ENCODE assay signal across 21 cellular contexts in genomic region chr13:59747529-59747928, GRCh38.
DNase-seq lines count a peak whose midpoint lies in the region; ATAC-seq, FAIRE-seq and TF ChIP-seq lines count a peak whose summit lies in the region.
"Had no signal": no experiment of that assay in that cellular context is flagged by ENCODE, and none has a peak within 500 bp of the region (broad histone marks: within the 10 kb centered on the region; RNA-seq: fewer than 3 reads in every experiment).

No MANE protein-coding gene starts in this region.

- in situ Hi-C loops in brain microvascular endothelial cell (cut with HindIII; ENCODE audit: low pct_ligation_motif_present, low sequenced_read_pairs): no loop called here

- no peak for FAIRE-seq in RCC 7860 (lab: Jason Lieb, UNC)

- H3K27ac ChIP-seq in brain microvascular endothelial cell: no peak overlapping the region
- H3K27ac ChIP-seq: body of pancreas, dorsolateral prefrontal cortex, psoas muscle, thoracic aorta had no signal

- no peaks in the 10 kb centered on the region for H3K9me3 ChIP-seq in BE2C
- H3K9me3 ChIP-seq: body of pancreas, psoas muscle, thoracic aorta had no signal

- H3K27me3 ChIP-seq in BE2C (no peaks in the 10 kb centered on the region), brain microvascular endothelial cell (replicated peaks) (no peaks in the 10 kb centered on the region)
- H3K27me3 ChIP-seq: body of pancreas, dorsolateral prefrontal cortex had no signal

- peaks cover 10% of the 10 kb centered on the region for H3K4me1 ChIP-seq in BE2C
- H3K4me1 ChIP-seq: psoas muscle had no signal

- no peak for DNase-seq in BE2C
- peak; percentile 6 for DNase-seq in HT1080 (ENCODE audit: low read depth)
- DNase-seq in UCSD-AML1 (lab: John Stamatoyannopoulos, UW; ENCODE audit: unreplicated experiment): peak; percentile 6
- DNase-seq in midbrain (lab: John Stamatoyannopoulos, UW): no peak
- DNase-seq in brain microvascular endothelial cell: no peak
- no peak for DNase-seq in RCC 7860 (ENCODE audit: low spot score)
- DNase-seq: activated naive CD4-positive, alpha-beta T cell treated with Interleukin-2 at 50 U/mL for 16 hours; AML-193; body of pancreas; DMS153; dorsolateral prefrontal cortex; hippocampal formation; naive B cell; NCI-H2081 treated with DMSO at 0.1 percent for 48 hours; NCI-H774; psoas muscle; SIG-M5 had no signal

- no peaks in the 10 kb centered on the region for H3K36me3 ChIP-seq in BE2C
- H3K36me3 ChIP-seq in brain microvascular endothelial cell (replicated peaks): no peaks in the 10 kb centered on the region
- H3K36me3 ChIP-seq: thoracic aorta had no signal

- TF ChIP-seq CTCF in BE2C (IDR thresholded peaks at IDR 0.05; ENCODE audit: low read depth, low read length) (peak; percentile 30; the same call in 1 of the 2 replicates), brain microvascular endothelial cell (IDR thresholded peaks at IDR 0.05; ENCODE audit: low read depth, low read length, missing control alignments) (no peak)

- ATAC-seq in GM18861 (IDR thresholded peaks at IDR 0.05; ENCODE audit: unreplicated experiment) (peak; percentile 35), HG03460 (IDR thresholded peaks at IDR 0.05; ENCODE audit: unreplicated experiment) (no peak)
- ATAC-seq: body of pancreas, left lobe of liver, psoas muscle had no signal

- H3K4me3 ChIP-seq in BE2C (ENCODE audit: low read depth, low read length) (no peak overlapping the region), brain microvascular endothelial cell (ENCODE audit: low read depth, low read length) (no peak overlapping the region)
- H3K4me3 ChIP-seq: body of pancreas, dorsolateral prefrontal cortex, psoas muscle, thoracic aorta had no signal

Comparison
In these comparisons a context has a peak if more than half of its experiments do, and no peak if none do; other contexts are left out.
1. DNase-seq: peak in HT1080 (single experiment) and UCSD-AML1 (single experiment); none in BE2C (single experiment), midbrain (single experiment), brain microvascular endothelial cell (single experiment) and RCC 7860 (single experiment).